In genomic region chr11:15073361-15074205, GRCh38 we compare ENCODE assay signal across 10 cellular contexts. TPM values are rescaled to one million over a fixed set of nuclear protein-coding genes. Genes with fewer than 3 reads are reported as not detected.
A peak's percentile ranks its signal among the peaks of the same experiment; 100 is the strongest.
DNase-seq lines count a peak whose midpoint lies in the region; ATAC-seq and TF ChIP-seq lines count a peak whose summit lies in the region.
"Had no signal": no experiment of that assay in that cellular context is flagged by ENCODE, and none has a peak within 500 bp of the region (broad histone marks: within the 10 kb centered on the region; RNA-seq: fewer than 3 reads in every experiment).

CALCB (plus strand) TSS chr11:15073593; CDS start chr11:15074719, 1,126 bp downstream.

- peaks cover 11 to 14% of the 10 kb centered on the region in 2 experiments for H3K4me1 Mint-ChIP-seq in H9

- H4K20me1 ChIP-seq in H9 (ENCODE audit: control insufficient read depth, insufficient read depth, insufficient read length), result no peaks in the 10 kb centered on the region

- no peak within 1 kb of the TSS for H3K4ac ChIP-seq in H9 (ENCODE audit: low read depth, low read length)

- peak within 1 kb of the TSS; percentile 9 for H2AFZ ChIP-seq in H9 (ENCODE audit: low read length)

- H3K27ac ChIP-seq in H9 (ENCODE audit: insufficient read length, low read depth, low read length), result no peak within 1 kb of the TSS
- no peak within 1 kb of the TSS for H3K27ac ChIP-seq in lower lobe of right lung
- H3K27ac ChIP-seq in tibial nerve, result no peak within 1 kb of the TSS
- H3K27ac ChIP-seq: skin epidermis had no signal

- H3K27me3 Mint-ChIP-seq in H9 (ENCODE audit: low read depth), result peaks cover 14% of the 10 kb centered on the region

- no peak within 1 kb of the TSS; a peak in 1 of 7 replicates for H3K27ac Mint-ChIP-seq in H9

- no peak within 1 kb of the TSS for H2BK120ac ChIP-seq in H9 (ENCODE audit: low read depth, low read length, poor library complexity, severe bottlenecking)

- no peak within 1 kb of the TSS for H2BK5ac ChIP-seq in H9 (ENCODE audit: insufficient read length, low read length)

- H3K27me3 ChIP-seq in H9 (ENCODE audit: insufficient read depth, low read length) (no peaks in the 10 kb centered on the region; the same call in 1 of the 2 replicates), lower lobe of right lung (ENCODE audit: low read depth) (peaks cover 45% of the 10 kb centered on the region), tibial nerve (peaks cover 0 to 35% of the 10 kb centered on the region in 2 donors)

- no peak within 1 kb of the TSS for H3K56ac ChIP-seq in H9 (ENCODE audit: insufficient read length, low read depth, low read length)

- DNase-seq in H9 (peak; percentile 81), SK-N-DZ (ENCODE audit: low spot score) (peak; percentile 12), cerebellum (ENCODE audit: low spot score) (peak; percentile 39), lower lobe of right lung (peak; percentile 51), tibial nerve (ENCODE audit: low spot score in 2 of 2) (no peak), pons (ENCODE audit: low spot score) (no peak), GM19238 (ENCODE audit: insufficient read length, low spot score) (no peak)

- no peak for TF ChIP-seq POLR2A in tibial nerve (IDR thresholded peaks at IDR 0.05)

- WGBS in H9 (ENCODE audit: extremely low coverage, insufficient read length, low lambda C conversion rate), result no CpG with 5 or more reads among the region's 60 CpGs
- WGBS in tibial nerve, 2 donors, result 1 to 3% methylated on average over 35 to 39 of the region's 60 CpGs

- H3K4me3 ChIP-seq in lower lobe of right lung (peak within 1 kb of the TSS; percentile 44), tibial nerve (peak within 1 kb of the TSS in 3 of 4 donors; percentile 22 to 41 (median 31))

- no peak within 1 kb of the TSS for H4K5ac ChIP-seq in H9 (ENCODE audit: insufficient read length, low read depth, low read length)

- H2BK20ac ChIP-seq in H9 (ENCODE audit: low read depth, low read length, poor library complexity, severe bottlenecking), result no peak within 1 kb of the TSS

- ATAC-seq in lower lobe of right lung (peak; percentile 35 to 41), HG02870 (IDR thresholded peaks at IDR 0.05; ENCODE audit: unreplicated experiment) (no peak)

- no peak within 1 kb of the TSS for H4K8ac ChIP-seq in H9 (replicated peaks; ENCODE audit: insufficient read length, low read depth, low read length)

- H2BK12ac ChIP-seq in H9 (ENCODE audit: insufficient read length, low read depth, low read length), result no peak within 1 kb of the TSS

- intact Hi-C loops in lower lobe of right lung (cut with DNase I), result no loop called here

- no peak within 1 kb of the TSS for H2AK5ac ChIP-seq in H9 (ENCODE audit: insufficient read length, low read length)

- peak within 1 kb of the TSS in 1 of 2 experiments; percentile 79; a peak in 3 of 5 replicates for H3K4me3 Mint-ChIP-seq in H9

- H3K4me2 ChIP-seq in H9 (ENCODE audit: insufficient read depth, insufficient read length, low read length), result peak within 1 kb of the TSS; percentile 46

- no peak for TF ChIP-seq EP300 in tibial nerve (IDR thresholded peaks at IDR 0.05)

- H3T11ph ChIP-seq in H9 (ENCODE audit: low read length), result no peak within 1 kb of the TSS

- no peaks in the 10 kb centered on the region for H3K9me3 ChIP-seq in H9 (ENCODE audit: control insufficient read depth, low read depth, low read length)
- H3K9me3 ChIP-seq in lower lobe of right lung, result no peaks in the 10 kb centered on the region
- H3K9me3 ChIP-seq in tibial nerve, result peaks cover 0 to 10% (median 0%) of the 10 kb centered on the region in 4 donors

- no peak for TF ChIP-seq CTCF in H9 (conservative IDR thresholded peaks at IDR 0.05)
- TF ChIP-seq CTCF in lower lobe of right lung (IDR thresholded peaks at IDR 0.05), result no peak
- no peak for TF ChIP-seq CTCF in tibial nerve (IDR thresholded peaks at IDR 0.05)

- H3K79me2 ChIP-seq in H9 (ENCODE audit: insufficient read depth, low read length), result no peaks in the 10 kb centered on the region

- H3K23ac ChIP-seq in H9 (ENCODE audit: insufficient read length, low read depth, low read length), result no peak within 1 kb of the TSS

- no peak within 1 kb of the TSS for H2BK15ac ChIP-seq in H9 (ENCODE audit: low read depth, low read length)

- H3K4me1 ChIP-seq in H9 (ENCODE audit: insufficient read depth, low read length), result no peaks in the 10 kb centered on the region
- peaks cover 18% of the 10 kb centered on the region for H3K4me1 ChIP-seq in lower lobe of right lung
- peaks cover 0 to 21% (median 15%) of the 10 kb centered on the region in 4 donors for H3K4me1 ChIP-seq in tibial nerve

- H4K91ac ChIP-seq in H9 (ENCODE audit: insufficient read length, low read depth, low read length), result no peak within 1 kb of the TSS

- peaks cover 4 to 24% (median 10%) of the 10 kb centered on the region in 3 experiments for H3K36me3 Mint-ChIP-seq in H9 (ENCODE audit: insufficient read depth in 1 of 3, low read depth in 3 of 3)

- H3K36me3 ChIP-seq in lower lobe of right lung, result no peaks in the 10 kb centered on the region
- no peaks in the 10 kb centered on the region for H3K36me3 ChIP-seq in tibial nerve

- no peak within 1 kb of the TSS for H3K18ac ChIP-seq in H9 (ENCODE audit: insufficient read length, low read depth, low read length)

- no peaks in the 10 kb centered on the region for H3K79me1 ChIP-seq in H9 (ENCODE audit: insufficient read depth, low read depth, low read length, poor library complexity, severe bottlenecking)

- peaks cover 8% of the 10 kb centered on the region for H3K23me2 ChIP-seq in H9 (ENCODE audit: insufficient read length, low read depth, low read length, poor library complexity, severe bottlenecking)

- no peak within 1 kb of the TSS for H3K14ac ChIP-seq in H9 (ENCODE audit: insufficient read depth, low read length)

- H3K9me3 Mint-ChIP-seq in H9, result peaks cover 30 to 35% of the 10 kb centered on the region in 2 experiments

- H3K9ac ChIP-seq in H9 (ENCODE audit: extremely low read depth, insufficient read length, low read length), result no peak within 1 kb of the TSS

RNA-seq across cellular contexts. Expression of gene CALCB, which starts in this region (rescaled TPM):
- total RNA-seq in H9 (2021), result not detected in 2 replicates
- 0.86 and 1.0 TPM in 2 replicates for polyA plus RNA-seq in SK-N-DZ (2014; cell fraction: cytosol; rRNA removed)
- polyA plus RNA-seq in SK-N-DZ (2014; cell fraction: nucleus; rRNA removed), result 0.45 TPM in 1 of 2 replicates, not detected in the other
- 2.6 TPM for total RNA-seq in cerebellum
- not detected for total RNA-seq in lower lobe of right lung
- total RNA-seq in tibial nerve, result under 1 TPM in 2 of 4 donors, not detected in 2; 0.42 to 0.90 TPM
- total RNA-seq: SK-MEL-5 had no signal

Comparison
In these comparisons a context has a peak if more than half of its experiments do, and no peak if none do; other contexts are left out.
1. Peak in DNase-seq and H3K4me2 ChIP-seq in H9; RNA of the gene not detected or under 1 TPM.
2. Peak in DNase-seq, ATAC-seq and H3K4me3 ChIP-seq in lower lobe of right lung; RNA of the gene not detected or under 1 TPM.
3. DNase-seq: peak in SK-N-DZ (single experiment) and cerebellum (single experiment); none in tibial nerve (0 of 2), pons (single experiment) and GM19238 (single experiment).